Comparison of ENCODE assay signal across 8 cellular contexts in genomic region chr3:108221403-108221802, GRCh38. TPM values are rescaled to one million over a fixed set of nuclear protein-coding genes. Genes with fewer than 3 reads are reported as not detected.
DNase-seq lines count a peak whose midpoint lies in the region; ATAC-seq, FAIRE-seq and TF ChIP-seq lines count a peak whose summit lies in the region.

No MANE protein-coding gene starts in this region.

- peaks cover 61% of the 10 kb centered on the region for H3K4me1 Mint-ChIP-seq in activated T-cell treated with anti-CD3 and anti-CD28 coated beads, Interleukin-2, amount 50 U/mL, for 72 hours (ENCODE audit: low read depth)
- H3K4me1 Mint-ChIP-seq in astrocyte (ENCODE audit: low read depth, unreplicated experiment): peaks cover 7% of the 10 kb centered on the region
- H3K4me1 Mint-ChIP-seq in type B pancreatic cell (ENCODE audit: unreplicated experiment): peaks cover 36% of the 10 kb centered on the region

- peak overlapping the region; percentile 95 for H3K27ac Mint-ChIP-seq in activated T-cell treated with anti-CD3 and anti-CD28 coated beads, Interleukin-2, amount 50 U/mL, for 72 hours
- peak overlapping the region; percentile 94 for H3K27ac Mint-ChIP-seq in astrocyte (ENCODE audit: unreplicated experiment)
- peak overlapping the region; percentile 98 for H3K27ac Mint-ChIP-seq in type B pancreatic cell

- no peaks in the 10 kb centered on the region for H3K9me3 ChIP-seq in astrocyte (ENCODE audit: insufficient read depth, low read depth, low read length)
- no peaks in the 10 kb centered on the region for H3K9me3 ChIP-seq in lower lobe of right lung

- H3K27me3 Mint-ChIP-seq in activated T-cell treated with anti-CD3 and anti-CD28 coated beads, Interleukin-2, amount 50 U/mL, for 72 hours (ENCODE audit: low read depth): no peaks in the 10 kb centered on the region
- H3K27me3 Mint-ChIP-seq in astrocyte (ENCODE audit: low read depth, unreplicated experiment) (peaks cover 2% of the 10 kb centered on the region), type B pancreatic cell (no peaks in the 10 kb centered on the region)

- peak overlapping the region; percentile 96 for H3K9ac ChIP-seq in astrocyte (ENCODE audit: low read length)

- peak overlapping the region; percentile 96 to 99 for H3K4me3 Mint-ChIP-seq in activated T-cell treated with anti-CD3 and anti-CD28 coated beads, Interleukin-2, amount 50 U/mL, for 72 hours
- peak overlapping the region; percentile 96 for H3K4me3 Mint-ChIP-seq in astrocyte (ENCODE audit: unreplicated experiment)
- peak overlapping the region; percentile 99 for H3K4me3 Mint-ChIP-seq in type B pancreatic cell

- no peak for FAIRE-seq in astrocyte (lab: Jason Lieb, UNC)

- intact Hi-C loops in lower lobe of right lung (cut with DNase I): no loop called here

- H3K79me2 ChIP-seq in astrocyte (ENCODE audit: insufficient read depth, low read length): peaks cover 30% of the 10 kb centered on the region

- ATAC-seq in activated T-cell treated with anti-CD3 and anti-CD28 coated beads, Interleukin-2, amount 50 U/mL, for 72 hours (replicated peaks in 1 of 2): no peak
- ATAC-seq in lower lobe of right lung: no peak

- no peaks in the 10 kb centered on the region for H3K27me3 ChIP-seq in astrocyte (ENCODE audit: insufficient read depth, low read length)
- H3K27me3 ChIP-seq in lower lobe of right lung (ENCODE audit: low read depth): no peaks in the 10 kb centered on the region

- no peaks in the 10 kb centered on the region for H3K9me3 Mint-ChIP-seq in activated T-cell treated with anti-CD3 and anti-CD28 coated beads, Interleukin-2, amount 50 U/mL, for 72 hours
- H3K9me3 Mint-ChIP-seq in astrocyte (ENCODE audit: unreplicated experiment) (no peaks in the 10 kb centered on the region), type B pancreatic cell (no peaks in the 10 kb centered on the region)

- no peaks in the 10 kb centered on the region for H4K20me1 ChIP-seq in astrocyte (ENCODE audit: insufficient read depth, low read length)

- TF ChIP-seq CTCF in astrocyte (IDR thresholded peaks at IDR 0.05; ENCODE audit: insufficient read depth, low read depth, low read length) (no peak), lower lobe of right lung (IDR thresholded peaks at IDR 0.05) (no peak), type B pancreatic cell (conservative IDR thresholded peaks at IDR 0.05) (no peak)

- peak overlapping the region; percentile 91 for H3K4me2 ChIP-seq in astrocyte (ENCODE audit: low read length)

- peaks cover 1 to 3% of the 10 kb centered on the region in 2 donors for H3K36me3 Mint-ChIP-seq in activated T-cell treated with anti-CD3 and anti-CD28 coated beads, Interleukin-2, amount 50 U/mL, for 72 hours (ENCODE audit: insufficient read depth in 2 of 2)
- H3K36me3 Mint-ChIP-seq in astrocyte (ENCODE audit: low read depth, unreplicated experiment) (no peaks in the 10 kb centered on the region), type B pancreatic cell (peaks cover 8% of the 10 kb centered on the region)

- H3K4me3 ChIP-seq in astrocyte (ENCODE audit: insufficient read depth, low read depth, low read length) (peak overlapping the region; percentile 94), lower lobe of right lung (peak overlapping the region; percentile 89)

- H3K36me3 ChIP-seq in astrocyte (ENCODE audit: insufficient read depth, low read length): no peaks in the 10 kb centered on the region
- peaks cover 5% of the 10 kb centered on the region for H3K36me3 ChIP-seq in lower lobe of right lung

- H3K27ac ChIP-seq in astrocyte (ENCODE audit: low read depth, low read length) (peak overlapping the region; percentile 94), lower lobe of right lung (peak overlapping the region; percentile 94)

- H2AFZ ChIP-seq in astrocyte (ENCODE audit: low read depth, low read length): peak overlapping the region; percentile 89

- DNase-seq in activated T-cell treated with anti-CD3 and anti-CD28 coated beads, Interleukin-2, amount 50 U/mL, for 72 hours: no peak
- no peak for DNase-seq in activated T-cell treated with anti-CD3 and anti-CD28 coated beads, Interleukin-2, amount 50 U/mL, for 1 hour
- no peak for DNase-seq in astrocyte (ENCODE audit: low read depth)
- DNase-seq in lower lobe of right lung: no peak
- no peak for DNase-seq in type B pancreatic cell (ENCODE audit: extremely low spot score, unreplicated experiment)
- DNase-seq in activated gamma-delta T cell (lab: John Stamatoyannopoulos, UW): no peak
- DNase-seq in NCI-H774 (lab: John Stamatoyannopoulos, UW): no peak
- no peak for DNase-seq in NCI-H2081 (lab: John Stamatoyannopoulos, UW)

- peaks cover 4% of the 10 kb centered on the region for H3K4me1 ChIP-seq in astrocyte (ENCODE audit: insufficient read depth, low read length)
- peaks cover 49% of the 10 kb centered on the region for H3K4me1 ChIP-seq in lower lobe of right lung

RNA-seq across cellular contexts. Expression of gene IFT57, which starts 0.8 kb away (rescaled TPM):
- 10 to 100 TPM; 19.6 to 23.0 TPM for total RNA-seq in activated T-cell treated with anti-CD3 and anti-CD28 coated beads, Interleukin-2, amount 50 U/mL, for 72 hours
- total RNA-seq in astrocyte (27.5 and 29.8 TPM in 2 replicates), lower lobe of right lung (128 TPM), type B pancreatic cell (ENCODE audit: low replicate concordance) (77.0 and 95.7 TPM in 2 replicates)
